9 cellular contexts compared by ENCODE assay signal in the genomic region with DNA sequence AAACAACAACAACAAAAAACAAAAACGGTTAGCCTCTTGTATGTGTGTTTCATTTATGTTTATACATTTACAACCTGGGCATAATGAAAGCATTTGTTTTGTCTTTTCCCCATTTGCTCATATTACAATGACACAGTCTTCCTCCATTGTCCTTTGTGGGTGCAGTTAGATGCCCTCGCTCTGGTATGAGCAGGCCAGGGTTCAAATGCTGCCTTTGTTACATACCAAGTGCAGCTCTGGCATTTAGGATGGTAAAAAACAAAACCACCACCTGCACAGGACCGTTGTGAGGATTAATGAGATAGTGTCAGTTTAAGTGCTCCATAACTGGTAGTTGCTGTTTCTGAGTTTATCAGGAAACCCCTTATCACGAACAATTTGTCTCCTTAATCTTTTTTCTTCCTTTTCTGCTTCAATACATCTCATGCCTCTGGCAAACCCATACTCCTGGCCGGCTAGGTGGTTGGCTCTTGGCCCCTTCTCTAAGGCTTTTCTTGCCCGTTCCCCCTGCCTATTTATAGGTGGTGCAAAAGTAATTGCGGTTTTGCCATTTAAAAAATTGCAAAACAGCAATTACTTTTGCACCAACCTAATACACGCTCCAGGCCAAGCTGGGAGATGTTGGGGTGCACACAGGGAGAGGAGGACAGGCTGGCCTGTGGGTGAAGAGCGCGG. TPM values are rescaled to one million over a fixed set of nuclear protein-coding genes. Genes with fewer than 3 reads are reported as not detected.
DNase-seq lines count a peak whose midpoint lies in the region; ATAC-seq and TF ChIP-seq lines count a peak whose summit lies in the region.
"Had no signal": no experiment of that assay in that cellular context is flagged by ENCODE, and none has a peak within 500 bp of the region (broad histone marks: within the 10 kb centered on the region; RNA-seq: fewer than 3 reads in every experiment).

No MANE protein-coding gene starts in this region.

- H3K9ac ChIP-seq in muscle layer of colon (ENCODE audit: low read length), result peak overlapping the region; percentile 55

- peaks cover 0 to 7% (median 0%) of the 10 kb centered on the region in 7 donors for H3K27me3 ChIP-seq in heart right ventricle
- no peaks in the 10 kb centered on the region for H3K27me3 ChIP-seq in muscle layer of colon (ENCODE audit: control insufficient read depth in 1 of 2, insufficient read depth in 2 of 2, low read length in 2 of 2)
- H3K27me3 ChIP-seq in upper lobe of right lung, result no peaks in the 10 kb centered on the region

- peak overlapping the region in 3 of 10 donors; percentile 64 to 71 (median 66) for H3K27ac ChIP-seq in heart right ventricle
- peak overlapping the region; percentile 77 for H3K27ac ChIP-seq in muscle layer of colon (ENCODE audit: low read depth, low read length)
- H3K27ac ChIP-seq in upper lobe of right lung, result peak overlapping the region; percentile 55
- H3K27ac ChIP-seq: epithelial cell of prostate had no signal

- ATAC-seq in heart right ventricle (peak in 1 of 8 donors; percentile 34), left ventricle myocardium superior (no peak), upper lobe of right lung (no peak), HG03521 (IDR thresholded peaks at IDR 0.05; ENCODE audit: unreplicated experiment) (no peak)

- intact Hi-C loops in heart right ventricle (cut with DNase I) (no loop called here), left ventricle myocardium superior (cut with micrococcal nuclease) (no loop called here), upper lobe of right lung (cut with DNase I) (no loop called here)

- H3K4me1 ChIP-seq in heart right ventricle, result peaks cover 0 to 26% (median 13%) of the 10 kb centered on the region in 9 donors
- H3K4me1 ChIP-seq in muscle layer of colon (ENCODE audit: insufficient read depth, low read length), result no peaks in the 10 kb centered on the region
- H3K4me1 ChIP-seq in upper lobe of right lung, result peaks cover 7% of the 10 kb centered on the region

- 45 to 46% methylated on average over 10 of the region's 10 CpGs for WGBS in heart right ventricle, 2 donors

- H3K4me3 ChIP-seq in heart right ventricle (peak overlapping the region; percentile 40 to 91 (median 75)), muscle layer of colon (ENCODE audit: low read depth in 1 of 2, low read length in 2 of 2) (peak overlapping the region; percentile 70 to 80), upper lobe of right lung (peak overlapping the region; percentile 61)

- H3K36me3 ChIP-seq in heart right ventricle (peaks cover 0 to 9% (median 0%) of the 10 kb centered on the region in 9 donors), muscle layer of colon (ENCODE audit: insufficient read depth, low read length) (no peaks in the 10 kb centered on the region), upper lobe of right lung (no peaks in the 10 kb centered on the region)

- no peak for DNase-seq in heart right ventricle
- DNase-seq in left ventricle myocardium superior, result no peak
- peak; percentile 28 for DNase-seq in cerebellar cortex (ENCODE audit: low spot score)
- no peak for DNase-seq in upper lobe of right lung
- no peak for DNase-seq in germinal center (ENCODE audit: low spot score)
- DNase-seq in iPS-NIHi11 (ENCODE audit: low spot score), result no peak

- no peak for TF ChIP-seq CTCF in heart right ventricle (IDR thresholded peaks at IDR 0.05)
- TF ChIP-seq CTCF in upper lobe of right lung (IDR thresholded peaks at IDR 0.05), result no peak

- H3K9me3 ChIP-seq in heart right ventricle, result no peaks in the 10 kb centered on the region
- no peaks in the 10 kb centered on the region for H3K9me3 ChIP-seq in muscle layer of colon (ENCODE audit: low read length)
- H3K9me3 ChIP-seq in upper lobe of right lung, result no peaks in the 10 kb centered on the region

RNA-seq across cellular contexts. Expression of a gene that starts 18.6 kb away (rescaled TPM):
- total RNA-seq in heart right ventricle, result under 1 TPM in 3 of 10 donors, not detected in 7; 0.20 to 0.23 (median 0.23) TPM
- under 1 TPM; 0.10 to 0.37 TPM for polyA plus RNA-seq in heart right ventricle
- total RNA-seq in left ventricle myocardium superior, result not detected
- total RNA-seq in upper lobe of right lung, result 1.0 TPM

RNA-seq across cellular contexts. Expression of a gene that starts 21.0 kb away (rescaled TPM):
- total RNA-seq in heart right ventricle (10 to 100 TPM; 27.2 to 37.6 (median 30.8) TPM), left ventricle myocardium superior (30.0 TPM), upper lobe of right lung (63.1 TPM)
- 10 to 100 TPM; 22.0 to 54.1 TPM for polyA plus RNA-seq in heart right ventricle

RNA-seq across cellular contexts. Expression of a gene that starts 27.5 kb away (rescaled TPM):
- total RNA-seq in heart right ventricle, result 1 to 10 TPM; 4.3 to 7.7 (median 5.6) TPM
- 1 to 10 TPM; 3.4 to 7.5 TPM for polyA plus RNA-seq in heart right ventricle
- total RNA-seq in left ventricle myocardium superior, result 7.0 TPM
- total RNA-seq in upper lobe of right lung, result 4.9 TPM

RNA-seq across cellular contexts. Expression of a gene that starts 37.3 kb away (rescaled TPM):
- total RNA-seq in heart right ventricle (10 to 100 TPM in 3 of 10 donors, 1 to 10 TPM in 7; 6.1 to 10.5 (median 7.8) TPM), left ventricle myocardium superior (8.3 TPM), upper lobe of right lung (18.3 TPM)
- polyA plus RNA-seq in heart right ventricle, result 1 to 10 TPM; 2.5 to 3.6 TPM
